ENCODE assay signal across 30 cellular contexts in the genomic region with DNA sequence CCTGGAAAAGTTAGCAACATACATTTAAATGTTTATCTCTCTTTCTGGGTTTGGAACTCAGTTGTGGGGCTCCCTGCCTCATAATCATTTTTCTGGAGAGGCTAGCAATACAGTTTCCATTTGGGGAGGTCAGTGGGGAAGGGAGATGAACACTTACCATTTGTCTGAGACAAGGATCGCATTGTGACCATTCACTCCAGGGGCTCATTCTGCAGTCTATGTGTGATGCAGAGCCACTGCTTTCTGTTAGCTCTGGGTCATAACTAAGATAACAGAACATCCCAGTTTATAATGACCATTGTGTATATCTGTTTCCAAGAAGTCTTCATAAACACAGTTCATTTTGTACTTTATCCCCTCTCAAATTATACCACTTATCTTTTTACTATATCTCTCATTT. TPM values are rescaled to one million over a fixed set of nuclear protein-coding genes. Genes with fewer than 3 reads are reported as not detected.
"Had no signal": no experiment of that assay in that cellular context is flagged by ENCODE, and none has a peak within 500 bp of the region (broad histone marks: within the 10 kb centered on the region; RNA-seq: fewer than 3 reads in every experiment).

No MANE protein-coding gene starts in this region.

- DNase-seq: activated B cell treated with CpG ODN at 0.5 μM for 24 hours; activated CD4-positive, alpha-beta T cell treated with anti-CD3 and anti-CD28 coated beads for 48 hours; activated CD4-positive, alpha-beta T cell treated with anti-CD3 and anti-CD28 coated beads, Interleukin-2, amount 50 U/mL, for 1 hour; activated CD4-positive, alpha-beta T cell treated with anti-CD3 and anti-CD28 coated beads, Interleukin-2, amount 50 U/mL, for 48 hours; activated CD8-positive, alpha-beta memory T cell treated with anti-CD3 and anti-CD28 coated beads for 24 hours; activated CD8-positive, alpha-beta T cell treated with anti-CD3 and anti-CD28 coated beads for 36 hours; activated effector memory CD4-positive, alpha-beta T cell treated with Interleukin-2 at 50 U/mL for 16 hours; activated gamma-delta T cell treated with Interleukin-2 at 50 U/mL for 16 hours; activated naive CD4-positive, alpha-beta T cell treated with anti-CD3 and anti-CD28 coated beads, Interleukin-2, amount 50 U/mL, for 16 hours; activated naive CD4-positive, alpha-beta T cell treated with Interleukin-2 at 50 U/mL for 16 hours; activated T-cell treated with anti-CD3 and anti-CD28 coated beads, Interleukin-2, amount 50 U/mL, for 4 hours; amniotic stem cell; anterior cingulate cortex; brain microvascular endothelial cell; dorsolateral prefrontal cortex; effector memory CD4-positive, alpha-beta T cell; endodermal cell; erythroblast; heart right ventricle; T-helper 17 cell; T1000; WERI-Rb-1 had no signal

- ATAC-seq: activated CD4-positive, CD25-positive, alpha-beta regulatory T cell treated with anti-CD3 and anti-CD28 coated beads, Interleukin-2, amount 50 U/mL, for 24 hours; activated CD8-positive, alpha-beta T cell treated with anti-CD3 and anti-CD28 coated beads for 36 hours; activated T-cell treated with anti-CD3 and anti-CD28 coated beads, Interleukin-2, amount 50 U/mL, for 4 hours; activated T-helper 17 cell treated with anti-CD3 and anti-CD28 coated beads, Interleukin-2, amount 50 U/mL, for 72 hours; heart right ventricle; T-helper 17 cell had no signal

RNA-seq across cellular contexts. Expression of a gene that starts 22.4 kb away (rescaled TPM):
- total RNA-seq: activated B cell treated with CpG ODN at 0.5 μM for 24 hours; activated CD8-positive, alpha-beta T cell treated with anti-CD3 and anti-CD28 coated beads for 36 hours; activated T-helper 17 cell treated with anti-CD3 and anti-CD28 coated beads, Interleukin-2, amount 50 U/mL, for 72 hours; bronchial epithelial cell; cardiac septum; cerebellum; dorsolateral prefrontal cortex; endodermal cell; esophagus muscularis mucosa; fibroblast of villous mesenchyme; T-helper 17 cell had no signal
- polyA plus RNA-seq: adipose tissue, heart right ventricle had no signal
